Comparison of ENCODE assay signal across 8 cellular contexts in genomic region chr10:109914966-109915365, GRCh38. TPM values are rescaled to one million over a fixed set of nuclear protein-coding genes. Genes with fewer than 3 reads are reported as not detected.
DNase-seq lines count a peak whose midpoint lies in the region; ATAC-seq and TF ChIP-seq lines count a peak whose summit lies in the region.

No MANE protein-coding gene starts in this region.

- H3K36me3 Mint-ChIP-seq in activated CD4-positive, alpha-beta T cell treated with anti-CD3 and anti-CD28 coated beads, Interleukin-2, amount 10 ng/mL, durations not matched to agents 7 days and 5 days (ENCODE audit: low read depth): peaks cover 79% of the 10 kb centered on the region
- H3K36me3 Mint-ChIP-seq in type B pancreatic cell: peaks cover 45% of the 10 kb centered on the region

- H3K27me3 ChIP-seq in right atrium auricular region: no peaks in the 10 kb centered on the region

- ATAC-seq in GM18858 (IDR thresholded peaks at IDR 0.05; ENCODE audit: unreplicated experiment): peak; percentile 36

- peaks cover 8% of the 10 kb centered on the region for H3K9me3 Mint-ChIP-seq in activated CD4-positive, alpha-beta T cell treated with anti-CD3 and anti-CD28 coated beads, Interleukin-2, amount 10 ng/mL, durations not matched to agents 7 days and 5 days
- no peaks in the 10 kb centered on the region for H3K9me3 Mint-ChIP-seq in type B pancreatic cell

- CTCF ChIA-PET in activated CD4-positive, alpha-beta T cell treated with anti-CD3 and anti-CD28 coated beads, Interleukin-2, amount 10 ng/mL, durations not matched to agents 7 days and 5 days (lab: Charles Lee): interaction anchor here (1.6 kb wide), 1 partner anchor 10 kb away, joined by 3 read pairs; no protein-coding TSS in a partner anchor

- H3K27me3 Mint-ChIP-seq in activated CD4-positive, alpha-beta T cell treated with anti-CD3 and anti-CD28 coated beads, Interleukin-2, amount 10 ng/mL, durations not matched to agents 7 days and 5 days: no peaks in the 10 kb centered on the region
- no peaks in the 10 kb centered on the region for H3K27me3 Mint-ChIP-seq in type B pancreatic cell

- H3K4me1 Mint-ChIP-seq in activated CD4-positive, alpha-beta T cell treated with anti-CD3 and anti-CD28 coated beads, Interleukin-2, amount 10 ng/mL, durations not matched to agents 7 days and 5 days: peaks cover 84% of the 10 kb centered on the region
- H3K4me1 Mint-ChIP-seq in type B pancreatic cell (ENCODE audit: unreplicated experiment): peaks cover 26% of the 10 kb centered on the region

- H3K9me3 ChIP-seq in right atrium auricular region: no peaks in the 10 kb centered on the region

- TF ChIP-seq CTCF in type B pancreatic cell (conservative IDR thresholded peaks at IDR 0.05) (no peak), right atrium auricular region (IDR thresholded peaks at IDR 0.05) (no peak)

- peaks cover 20% of the 10 kb centered on the region for H3K36me3 ChIP-seq in right atrium auricular region

- peak; percentile 88 for DNase-seq in Jurkat, Clone E6-1 (ENCODE audit: low read depth, low spot score)
- peak; percentile 66 for DNase-seq in activated CD4-positive, alpha-beta T cell treated with anti-CD3 and anti-CD28 coated beads, Interleukin-2, amount 10 ng/mL, durations not matched to agents 7 days and 5 days
- DNase-seq in germinal center (ENCODE audit: low spot score) (peak; percentile 24), type B pancreatic cell (ENCODE audit: extremely low spot score, unreplicated experiment) (no peak), NCI-H510A treated with DMSO at 0.1 percent for 48 hours (lab: John Stamatoyannopoulos, UW) (no peak), NCI-H345 treated with DMSO at 0.1 percent for 48 hours (lab: John Stamatoyannopoulos, UW; ENCODE audit: unreplicated experiment) (no peak), right atrium auricular region (ENCODE audit: low spot score) (no peak)

- peaks cover 0 to 17% of the 10 kb centered on the region in 2 donors for H3K4me1 ChIP-seq in right atrium auricular region

- H3K4me3 Mint-ChIP-seq in activated CD4-positive, alpha-beta T cell treated with anti-CD3 and anti-CD28 coated beads, Interleukin-2, amount 10 ng/mL, durations not matched to agents 7 days and 5 days: peak overlapping the region; percentile 63
- H3K4me3 Mint-ChIP-seq in type B pancreatic cell: no peak overlapping the region

- H3K27ac ChIP-seq in right atrium auricular region: no peak overlapping the region

- POLR2A ChIA-PET in activated CD4-positive, alpha-beta T cell treated with anti-CD3 and anti-CD28 coated beads, Interleukin-2, amount 10 ng/mL, durations not matched to agents 7 days and 5 days (lab: Charles Lee): no interaction called here

- H3K4me3 ChIP-seq in Jurkat, Clone E6-1 (ENCODE audit: low read length): no peak overlapping the region
- no peak overlapping the region for H3K4me3 ChIP-seq in right atrium auricular region

- peak overlapping the region; percentile 81 for H3K27ac Mint-ChIP-seq in activated CD4-positive, alpha-beta T cell treated with anti-CD3 and anti-CD28 coated beads, Interleukin-2, amount 10 ng/mL, durations not matched to agents 7 days and 5 days
- H3K27ac Mint-ChIP-seq in type B pancreatic cell: peak overlapping the region; percentile 79

RNA-seq across cellular contexts. Expression of gene XPNPEP1, which starts 8.3 kb away (rescaled TPM):
- 86.1 TPM for polyA plus RNA-seq in Jurkat, Clone E6-1 (2012; ENCODE audit: insufficient read depth, insufficient read length)
- total RNA-seq in activated CD4-positive, alpha-beta T cell treated with anti-CD3 and anti-CD28 coated beads, Interleukin-2, amount 10 ng/mL, durations not matched to agents 7 days and 5 days: 10 to 100 TPM; 83.2 to 87.3 TPM
- 50.1 and 76.6 TPM in 2 replicates for total RNA-seq in type B pancreatic cell (ENCODE audit: low replicate concordance)
- 10 to 100 TPM; 41.2 to 45.2 TPM for total RNA-seq in right atrium auricular region

Comparison
In these comparisons a context has a peak if more than half of its experiments do, and no peak if none do; other contexts are left out.
1. DNase-seq: peak in Jurkat, Clone E6-1 (single experiment), activated CD4-positive, alpha-beta T cell treated with anti-CD3 and anti-CD28 coated beads, Interleukin-2, amount 10 ng/mL, durations not matched to agents 7 days and 5 days (single experiment) and germinal center (single experiment); none in type B pancreatic cell (single experiment), NCI-H510A treated with DMSO at 0.1 percent for 48 hours (single experiment), NCI-H345 treated with DMSO at 0.1 percent for 48 hours (single experiment) and right atrium auricular region (single experiment).